16 cellular contexts compared by ENCODE assay signal in genomic region chr10:77921395-77921794, GRCh38. TPM values are rescaled to one million over a fixed set of nuclear protein-coding genes. Genes with fewer than 3 reads are reported as not detected.
"Had no signal": no experiment of that assay in that cellular context is flagged by ENCODE, and none has a peak within 500 bp of the region (broad histone marks: within the 10 kb centered on the region; RNA-seq: fewer than 3 reads in every experiment).

No MANE protein-coding gene starts in this region.

- H3K27ac Mint-ChIP-seq: activated CD4-positive, alpha-beta T cell treated with anti-CD3 and anti-CD28 coated beads, Interleukin-2, amount 10 ng/mL, durations not matched to agents 24 days and 14 days; activated T-helper 1 cell treated with anti-CD3 and anti-CD28 coated beads, Interleukin-12 subunit alpha, Interleukin-12 subunit beta, Interleukin-2, Interleukin-4 antibody, amounts not matched to agents 30 ng/mL and 10 ng/mL and 1 ng/mL, durations not matched to agents 14 hours and 24 hours and 36 hours; naive thymus-derived CD4-positive, alpha-beta T cell had no signal

- ATAC-seq: gastroesophageal sphincter; heart right ventricle; mucosa of descending colon; naive thymus-derived CD4-positive, alpha-beta T cell had no signal

- H3K9me3 Mint-ChIP-seq: activated CD4-positive, alpha-beta T cell treated with anti-CD3 and anti-CD28 coated beads, Interleukin-2, amount 10 ng/mL, durations not matched to agents 24 days and 14 days; activated T-helper 1 cell treated with anti-CD3 and anti-CD28 coated beads, Interleukin-12 subunit alpha, Interleukin-12 subunit beta, Interleukin-2, Interleukin-4 antibody, amounts not matched to agents 30 ng/mL and 10 ng/mL and 1 ng/mL, durations not matched to agents 14 hours and 24 hours and 36 hours had no signal

- H3K36me3 ChIP-seq: right atrium auricular region, vagina had no signal

- H3K4me3 Mint-ChIP-seq: activated CD4-positive, alpha-beta T cell treated with anti-CD3 and anti-CD28 coated beads, Interleukin-2, amount 10 ng/mL, durations not matched to agents 24 days and 14 days; activated T-helper 1 cell treated with anti-CD3 and anti-CD28 coated beads, Interleukin-12 subunit alpha, Interleukin-12 subunit beta, Interleukin-2, Interleukin-4 antibody, amounts not matched to agents 30 ng/mL and 10 ng/mL and 1 ng/mL, durations not matched to agents 14 hours and 24 hours and 36 hours; naive thymus-derived CD4-positive, alpha-beta T cell had no signal

- DNase-seq: activated CD4-positive, alpha-beta T cell treated with anti-CD3 and anti-CD28 coated beads, Interleukin-2, amount 10 ng/mL, durations not matched to agents 24 days and 14 days; activated CD4-positive, CD25-positive, alpha-beta regulatory T cell; activated naive CD4-positive, alpha-beta T cell; aorta; heart right ventricle; mucosa of descending colon; naive thymus-derived CD4-positive, alpha-beta T cell; occipital lobe; stimulated activated CD4-positive, alpha-beta T cell treated with anti-CD3 and anti-CD28 coated beads, Interleukin-2, amount 100 ng/mL, for 48 hours; stimulated activated naive CD4-positive, alpha-beta T cell; tibial artery had no signal

- H3K9me3 ChIP-seq: gastroesophageal sphincter, heart right ventricle, mucosa of descending colon, right atrium auricular region, tibial artery, vagina had no signal

- H3K36me3 Mint-ChIP-seq: naive thymus-derived CD4-positive, alpha-beta T cell had no signal

- H3K27ac ChIP-seq: heart right ventricle, right atrium auricular region, tibial artery, vagina had no signal

- H3K27me3 ChIP-seq: gastroesophageal sphincter, right atrium auricular region, tibial artery, vagina had no signal

- H3K4me3 ChIP-seq: gastroesophageal sphincter, heart right ventricle, lung, mucosa of descending colon, right atrium auricular region, tibial artery, vagina had no signal

RNA-seq across cellular contexts. Expression of gene DLG5, which starts 5.2 kb away (rescaled TPM):
- polyA plus RNA-seq: naive thymus-derived CD4-positive, alpha-beta T cell had no signal
